ENCODE assay signal across 30 cellular contexts in the genomic region with DNA sequence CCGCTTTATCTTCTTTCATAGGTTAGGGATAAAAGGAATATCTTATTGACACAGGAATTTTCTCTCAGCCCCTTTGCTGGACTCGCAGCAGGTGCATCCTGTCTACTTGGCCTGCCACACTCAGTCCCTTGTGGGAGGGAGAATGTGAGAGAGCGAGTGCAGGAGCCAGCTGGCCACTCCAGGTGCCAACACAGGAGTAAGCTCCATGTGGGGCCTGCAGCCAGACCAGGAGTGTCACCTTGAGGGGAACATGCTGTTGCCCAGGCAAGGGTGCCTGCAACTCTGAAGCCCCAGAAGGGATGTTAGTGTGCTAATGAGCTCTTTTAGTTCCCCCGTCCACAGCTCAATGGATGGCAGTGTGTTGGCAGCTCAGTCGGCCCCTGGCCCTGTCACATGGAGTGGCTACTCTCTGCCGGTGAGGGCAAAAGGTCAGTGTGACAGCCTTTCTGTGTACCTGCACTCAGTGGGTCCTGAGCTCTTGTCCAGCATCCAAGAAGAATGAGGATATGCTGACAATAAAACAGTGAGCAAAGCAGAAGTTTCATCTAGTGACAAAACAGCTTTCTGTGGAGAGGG. TPM values are rescaled to one million over a fixed set of nuclear protein-coding genes. Genes with fewer than 3 reads are reported as not detected.
"Had no signal": no experiment of that assay in that cellular context is flagged by ENCODE, and none has a peak within 500 bp of the region (broad histone marks: within the 10 kb centered on the region; RNA-seq: fewer than 3 reads in every experiment).

No MANE protein-coding gene starts in this region.

- H3K4me3 Mint-ChIP-seq: activated B cell treated with CpG ODN at 0.5 μM for 24 hours; activated CD4-positive, alpha-beta T cell treated with anti-CD3 and anti-CD28 coated beads for 36 hours; activated naive CD4-positive, alpha-beta T cell treated with anti-CD3 and anti-CD28 coated beads for 36 hours; activated naive CD8-positive, alpha-beta T cell treated with anti-CD3 and anti-CD28 coated beads, Interleukin-2, amount 10 ng/mL, durations not matched to agents 7 days and 5 days; activated T-cell treated with anti-CD3 and anti-CD28 coated beads, Interleukin-2, amount 50 U/mL, for 24 hours; immature natural killer cell; mesothelial cell of epicardium; natural killer cell; T-helper 1 cell treated with Interleukin-12 subunit alpha and Interleukin-12 subunit beta and Interleukin-4 antibody, amounts not matched to agents 30 μg/mL and 1 μg/mL, for 36 hours had no signal

- H3K36me3 ChIP-seq: cardiac muscle cell, esophagus muscularis mucosa, neutrophil, ovary, prostate gland, right atrium auricular region, upper lobe of left lung had no signal

- H3K4me3 ChIP-seq: cardiac muscle cell, esophagus muscularis mucosa, hepatocyte, ovary, prostate gland, right atrium auricular region, upper lobe of left lung had no signal

- DNase-seq: activated B cell treated with CpG ODN at 0.5 μM for 24 hours; activated CD4-positive, alpha-beta T cell treated with anti-CD3 and anti-CD28 coated beads for 36 hours; activated CD4-positive, alpha-beta T cell treated with anti-CD3 and anti-CD28 coated beads, Interleukin-2, amount 50 U/mL, for 4 hours; activated CD8-positive, alpha-beta memory T cell treated with anti-CD3 and anti-CD28 coated beads for 24 hours; activated CD8-positive, alpha-beta memory T cell treated with anti-CD3 and anti-CD28 coated beads, Interleukin-2, amount 50 U/mL, for 4 hours; activated naive CD4-positive, alpha-beta T cell treated with anti-CD3 and anti-CD28 coated beads for 36 hours; activated naive CD8-positive, alpha-beta T cell treated with anti-CD3 and anti-CD28 coated beads, Interleukin-2, amount 10 ng/mL, durations not matched to agents 7 days and 5 days; activated T-cell treated with anti-CD3 and anti-CD28 coated beads, Interleukin-2, amount 50 U/mL, for 24 hours; amniotic stem cell; effector CD8-positive, alpha-beta T cell; glutamatergic neuron; immature natural killer cell; kidney glomerular epithelial cell; left ventricle myocardium superior; mammary epithelial cell; natural killer cell; ovary; stimulated activated CD4-positive, alpha-beta T cell treated with anti-CD3 and anti-CD28 coated beads, Interleukin-12 subunit alpha, Interleukin-12 subunit beta, amount 100 ng/mL, for 4 hours; stimulated activated CD4-positive, alpha-beta T cell treated with anti-CD3 and anti-CD28 coated beads, Interleukin-4, amount 100 ng/mL, for 4 hours; stimulated activated naive CD8-positive, alpha-beta T cell treated with anti-CD3 and anti-CD28 coated beads, Interleukin-15, Interleukin-2, amounts not matched to agents 100 U/mL and 50 U/mL, for 24 hours; T1000; upper lobe of left lung had no signal

- ATAC-seq: activated CD4-positive, alpha-beta T cell treated with anti-CD3 and anti-CD28 coated beads for 36 hours; left ventricle myocardium superior; natural killer cell; stimulated activated naive CD8-positive, alpha-beta T cell treated with anti-CD3 and anti-CD28 coated beads, Interleukin-15, Interleukin-2, amounts not matched to agents 100 U/mL and 50 U/mL, for 24 hours had no signal

- H3K27me3 ChIP-seq: cardiac muscle cell, ovary, right atrium auricular region, upper lobe of left lung had no signal

- H3K27ac Mint-ChIP-seq: activated B cell treated with CpG ODN at 0.5 μM for 24 hours; activated CD4-positive, alpha-beta T cell treated with anti-CD3 and anti-CD28 coated beads for 36 hours; activated naive CD4-positive, alpha-beta T cell treated with anti-CD3 and anti-CD28 coated beads for 36 hours; activated naive CD8-positive, alpha-beta T cell treated with anti-CD3 and anti-CD28 coated beads, Interleukin-2, amount 10 ng/mL, durations not matched to agents 7 days and 5 days; activated T-cell treated with anti-CD3 and anti-CD28 coated beads, Interleukin-2, amount 50 U/mL, for 24 hours; immature natural killer cell; mesothelial cell of epicardium; natural killer cell; T-helper 1 cell treated with Interleukin-12 subunit alpha and Interleukin-12 subunit beta and Interleukin-4 antibody, amounts not matched to agents 30 μg/mL and 1 μg/mL, for 36 hours had no signal

- H3K9me3 Mint-ChIP-seq: activated B cell treated with CpG ODN at 0.5 μM for 24 hours; activated naive CD4-positive, alpha-beta T cell treated with anti-CD3 and anti-CD28 coated beads for 36 hours; activated naive CD8-positive, alpha-beta T cell treated with anti-CD3 and anti-CD28 coated beads, Interleukin-2, amount 10 ng/mL, durations not matched to agents 7 days and 5 days; activated T-cell treated with anti-CD3 and anti-CD28 coated beads, Interleukin-2, amount 50 U/mL, for 24 hours; immature natural killer cell; mesothelial cell of epicardium; natural killer cell; T-helper 1 cell treated with Interleukin-12 subunit alpha and Interleukin-12 subunit beta and Interleukin-4 antibody, amounts not matched to agents 30 μg/mL and 1 μg/mL, for 36 hours had no signal

- H3K4me1 ChIP-seq: esophagus muscularis mucosa, right atrium auricular region, upper lobe of left lung had no signal

- H3K27ac ChIP-seq: cardiac muscle cell, esophagus muscularis mucosa, hepatocyte, neutrophil, ovary, right atrium auricular region, upper lobe of left lung had no signal

- H3K9me3 ChIP-seq: esophagus muscularis mucosa, neutrophil, ovary, prostate gland, right atrium auricular region, upper lobe of left lung had no signal

- H3K4me1 Mint-ChIP-seq: activated B cell treated with CpG ODN at 0.5 μM for 24 hours; activated CD4-positive, alpha-beta T cell treated with anti-CD3 and anti-CD28 coated beads for 36 hours; activated naive CD8-positive, alpha-beta T cell treated with anti-CD3 and anti-CD28 coated beads, Interleukin-2, amount 10 ng/mL, durations not matched to agents 7 days and 5 days; immature natural killer cell; natural killer cell had no signal

- H3K36me3 Mint-ChIP-seq: activated naive CD8-positive, alpha-beta T cell treated with anti-CD3 and anti-CD28 coated beads, Interleukin-2, amount 10 ng/mL, durations not matched to agents 7 days and 5 days; immature natural killer cell; mesothelial cell of epicardium; natural killer cell had no signal

RNA-seq across cellular contexts. Expression of a gene that starts 57.1 kb away (rescaled TPM):
- total RNA-seq: cardiac muscle cell had no signal
